1 cellular context compared by ENCODE assay signal in the genomic region with DNA sequence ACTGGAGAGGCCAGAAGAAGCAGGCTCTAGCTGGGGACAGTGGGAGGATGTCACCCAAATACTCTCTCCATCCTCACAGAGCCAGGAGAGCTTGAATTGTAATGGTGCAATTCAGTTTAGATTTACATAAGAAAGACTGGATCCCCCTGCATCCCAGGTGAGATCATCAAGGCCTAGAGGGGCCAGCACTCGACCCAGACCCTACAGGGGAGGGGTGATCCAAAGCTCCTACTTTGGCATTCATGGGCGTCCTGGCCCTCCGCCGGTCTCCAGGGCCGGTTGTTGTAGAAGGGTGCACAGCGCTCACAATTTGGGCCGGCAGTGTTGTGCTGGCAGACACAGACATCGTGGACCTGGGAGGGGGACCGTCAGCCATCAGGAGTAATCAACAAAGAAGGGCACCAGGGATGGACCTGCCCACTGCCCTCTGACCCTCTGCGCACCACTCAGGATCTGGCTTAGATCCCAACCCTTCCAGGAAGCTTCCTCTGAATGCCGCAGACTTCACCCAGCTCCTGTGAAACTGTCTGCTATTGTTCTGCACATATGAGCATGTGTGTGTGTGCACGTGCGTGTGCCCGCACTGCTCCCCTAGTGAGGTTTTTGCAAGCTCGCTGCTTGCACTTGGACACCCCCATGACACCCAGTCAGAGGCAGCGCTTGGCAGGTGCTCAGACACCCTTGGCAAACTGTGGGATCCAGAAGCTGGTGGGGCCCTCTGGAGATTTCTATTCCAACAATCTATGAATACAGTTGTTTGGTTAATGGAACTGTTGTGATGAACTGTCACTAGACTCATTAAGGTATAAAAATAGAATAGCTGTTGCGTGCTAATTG.
TF ChIP-seq lines count a peak whose summit lies in the region.

No MANE protein-coding gene starts in this region.

TF ChIP-seq in GM23338, 12 proteins besides CTCF, POLR2A, EP300 and RAD21 (continued from another document):
- TF ChIP-seq, protein P1, sequence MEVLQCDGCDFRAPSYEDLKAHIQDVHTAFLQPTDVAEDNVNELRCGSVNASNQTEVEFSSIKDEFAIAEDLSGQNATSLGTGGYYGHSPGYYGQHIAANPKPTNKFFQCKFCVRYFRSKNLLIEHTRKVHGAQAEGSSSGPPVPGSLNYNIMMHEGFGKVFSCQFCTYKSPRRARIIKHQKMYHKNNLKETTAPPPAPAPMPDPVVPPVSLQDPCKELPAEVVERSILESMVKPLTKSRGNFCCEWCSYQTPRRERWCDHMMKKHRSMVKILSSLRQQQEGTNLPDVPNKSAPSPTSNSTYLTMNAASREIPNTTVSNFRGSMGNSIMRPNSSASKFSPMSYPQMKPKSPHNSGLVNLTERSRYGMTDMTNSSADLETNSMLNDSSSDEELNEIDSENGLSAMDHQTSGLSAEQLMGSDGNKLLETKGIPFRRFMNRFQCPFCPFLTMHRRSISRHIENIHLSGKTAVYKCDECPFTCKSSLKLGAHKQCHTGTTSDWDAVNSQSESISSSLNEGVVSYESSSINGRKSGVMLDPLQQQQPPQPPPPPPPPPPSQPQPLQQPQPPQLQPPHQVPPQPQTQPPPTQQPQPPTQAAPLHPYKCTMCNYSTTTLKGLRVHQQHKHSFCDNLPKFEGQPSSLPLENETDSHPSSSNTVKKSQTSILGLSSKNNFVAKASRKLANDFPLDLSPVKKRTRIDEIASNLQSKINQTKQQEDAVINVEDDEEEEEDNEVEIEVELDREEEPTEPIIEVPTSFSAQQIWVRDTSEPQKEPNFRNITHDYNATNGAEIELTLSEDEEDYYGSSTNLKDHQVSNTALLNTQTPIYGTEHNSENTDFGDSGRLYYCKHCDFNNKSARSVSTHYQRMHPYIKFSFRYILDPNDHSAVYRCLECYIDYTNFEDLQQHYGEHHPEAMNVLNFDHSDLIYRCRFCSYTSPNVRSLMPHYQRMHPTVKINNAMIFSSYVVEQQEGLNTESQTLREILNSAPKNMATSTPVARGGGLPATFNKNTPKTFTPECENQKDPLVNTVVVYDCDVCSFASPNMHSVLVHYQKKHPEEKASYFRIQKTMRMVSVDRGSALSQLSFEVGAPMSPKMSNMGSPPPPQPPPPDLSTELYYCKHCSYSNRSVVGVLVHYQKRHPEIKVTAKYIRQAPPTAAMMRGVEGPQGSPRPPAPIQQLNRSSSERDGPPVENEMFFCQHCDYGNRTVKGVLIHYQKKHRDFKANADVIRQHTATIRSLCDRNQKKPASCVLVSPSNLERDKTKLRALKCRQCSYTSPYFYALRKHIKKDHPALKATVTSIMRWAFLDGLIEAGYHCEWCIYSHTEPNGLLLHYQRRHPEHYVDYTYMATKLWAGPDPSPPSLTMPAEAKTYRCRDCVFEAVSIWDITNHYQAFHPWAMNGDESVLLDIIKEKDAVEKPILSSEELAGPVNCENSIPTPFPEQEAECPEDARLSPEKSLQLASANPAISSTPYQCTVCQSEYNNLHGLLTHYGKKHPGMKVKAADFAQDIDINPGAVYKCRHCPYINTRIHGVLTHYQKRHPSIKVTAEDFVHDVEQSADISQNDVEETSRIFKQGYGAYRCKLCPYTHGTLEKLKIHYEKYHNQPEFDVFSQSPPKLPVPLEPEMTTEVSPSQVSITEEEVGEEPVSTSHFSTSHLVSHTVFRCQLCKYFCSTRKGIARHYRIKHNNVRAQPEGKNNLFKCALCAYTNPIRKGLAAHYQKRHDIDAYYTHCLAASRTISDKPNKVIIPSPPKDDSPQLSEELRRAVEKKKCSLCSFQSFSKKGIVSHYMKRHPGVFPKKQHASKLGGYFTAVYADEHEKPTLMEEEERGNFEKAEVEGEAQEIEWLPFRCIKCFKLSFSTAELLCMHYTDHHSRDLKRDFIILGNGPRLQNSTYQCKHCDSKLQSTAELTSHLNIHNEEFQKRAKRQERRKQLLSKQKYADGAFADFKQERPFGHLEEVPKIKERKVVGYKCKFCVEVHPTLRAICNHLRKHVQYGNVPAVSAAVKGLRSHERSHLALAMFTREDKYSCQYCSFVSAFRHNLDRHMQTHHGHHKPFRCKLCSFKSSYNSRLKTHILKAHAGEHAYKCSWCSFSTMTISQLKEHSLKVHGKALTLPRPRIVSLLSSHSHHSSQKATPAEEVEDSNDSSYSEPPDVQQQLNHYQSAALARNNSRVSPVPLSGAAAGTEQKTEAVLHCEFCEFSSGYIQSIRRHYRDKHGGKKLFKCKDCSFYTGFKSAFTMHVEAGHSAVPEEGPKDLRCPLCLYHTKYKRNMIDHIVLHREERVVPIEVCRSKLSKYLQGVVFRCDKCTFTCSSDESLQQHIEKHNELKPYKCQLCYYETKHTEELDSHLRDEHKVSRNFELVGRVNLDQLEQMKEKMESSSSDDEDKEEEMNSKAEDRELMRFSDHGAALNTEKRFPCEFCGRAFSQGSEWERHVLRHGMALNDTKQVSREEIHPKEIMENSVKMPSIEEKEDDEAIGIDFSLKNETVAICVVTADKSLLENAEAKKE (CRISPR knock-in tag; IDR thresholded peaks at IDR 0.05): peak; percentile 53; the same call in 1 of the 2 replicates
- TF ChIP-seq JUNB (IDR thresholded peaks at IDR 0.05; ENCODE audit: unreplicated experiment): no peak
